In genomic region chr7:48154792-48155413, GRCh38 we compare ENCODE assay signal across 8 cellular contexts. TPM values are rescaled to one million over a fixed set of nuclear protein-coding genes. Genes with fewer than 3 reads are reported as not detected.
DNase-seq lines count a peak whose midpoint lies in the region; ATAC-seq, FAIRE-seq and TF ChIP-seq lines count a peak whose summit lies in the region.

No MANE protein-coding gene starts in this region.

- ATAC-seq in RWPE2 (ENCODE audit: low read depth) (peak; percentile 91), natural killer cell (peak; percentile 56 to 78 (median 58)), gastroesophageal sphincter (no peak)

- peaks cover 21% of the 10 kb centered on the region for H3K27me3 Mint-ChIP-seq in activated T-cell treated with anti-CD3 and anti-CD28 coated beads, Interleukin-2, amount 50 U/mL, for 24 hours
- peaks cover 16 to 22% of the 10 kb centered on the region in 2 donors for H3K27me3 Mint-ChIP-seq in natural killer cell (ENCODE audit: low read depth in 2 of 2)

- no peak overlapping the region for H3K27ac ChIP-seq in RWPE2 (ENCODE audit: poor library complexity, severe bottlenecking)
- H3K27ac ChIP-seq in gastroesophageal sphincter = no peak overlapping the region

- TF ChIP-seq POLR2A in gastroesophageal sphincter (IDR thresholded peaks at IDR 0.05) = no peak

- intact Hi-C loops in natural killer cell (cut with micrococcal nuclease) = loop anchor here (1.0 to 2.0 kb wide), 2 partner anchors 44 to 210 kb away; no protein-coding TSS in a partner anchor

- H3K4me3 ChIP-seq in HFF-Myc (replicated peaks; ENCODE audit: low read depth, low read length) (no peak overlapping the region), RWPE2 (ENCODE audit: severe bottlenecking) (no peak overlapping the region), gastroesophageal sphincter (no peak overlapping the region)

- TF ChIP-seq CTCF in HFF-Myc (IDR thresholded peaks at IDR 0.05; ENCODE audit: low read depth, low read length, missing control alignments) (peak; percentile 72), RWPE2 (IDR thresholded peaks at IDR 0.05; ENCODE audit: poor library complexity, severe bottlenecking) (peak; percentile 87), natural killer cell (IDR thresholded peaks at IDR 0.05) (peak; percentile 69), gastroesophageal sphincter (IDR thresholded peaks at IDR 0.05) (peak in 2 of 4 experiments; percentile 4 to 41)

- 56 to 84% methylated on average over 3 to 7 of the region's 8 CpGs for WGBS in gastroesophageal sphincter (ENCODE audit: low coverage in 1 of 2), 2 donors

- DNase-seq in activated T-cell treated with anti-CD3 and anti-CD28 coated beads for 24 hours (ENCODE audit: low read depth) (peak; percentile 4), HFF-Myc (ENCODE audit: extremely low read depth, low read depth) (no peak), RWPE2 (ENCODE audit: low spot score) (no peak), natural killer cell (peak; percentile 21), frontal cortex (ENCODE audit: low spot score in 2 of 2) (no peak)
- DNase-seq in activated T-cell treated with anti-CD3 and anti-CD28 coated beads, Interleukin-2, amount 50 U/mL, for 24 hours = no peak
- DNase-seq in central memory CD4-positive, alpha-beta T cell = peak; percentile 24

- H3K27me3 ChIP-seq in RWPE2 (ENCODE audit: insufficient read depth, poor library complexity, severe bottlenecking) (no peaks in the 10 kb centered on the region), gastroesophageal sphincter (no peaks in the 10 kb centered on the region)

- no peaks in the 10 kb centered on the region for H3K4me1 Mint-ChIP-seq in activated T-cell treated with anti-CD3 and anti-CD28 coated beads, Interleukin-2, amount 50 U/mL, for 24 hours (ENCODE audit: low read depth)
- no peaks in the 10 kb centered on the region for H3K4me1 Mint-ChIP-seq in natural killer cell

- no peaks in the 10 kb centered on the region for H3K36me3 Mint-ChIP-seq in activated T-cell treated with anti-CD3 and anti-CD28 coated beads, Interleukin-2, amount 50 U/mL, for 24 hours (ENCODE audit: low read depth)
- no peaks in the 10 kb centered on the region for H3K36me3 Mint-ChIP-seq in natural killer cell

- no peak overlapping the region for H3K27ac Mint-ChIP-seq in activated T-cell treated with anti-CD3 and anti-CD28 coated beads, Interleukin-2, amount 50 U/mL, for 24 hours
- H3K27ac Mint-ChIP-seq in natural killer cell = no peak overlapping the region

- H3K36me3 ChIP-seq in RWPE2 (ENCODE audit: low read depth) (no peaks in the 10 kb centered on the region), gastroesophageal sphincter (no peaks in the 10 kb centered on the region)

- H3K4me3 Mint-ChIP-seq in activated T-cell treated with anti-CD3 and anti-CD28 coated beads, Interleukin-2, amount 50 U/mL, for 24 hours = no peak overlapping the region
- H3K4me3 Mint-ChIP-seq in natural killer cell = no peak overlapping the region

- no peak for FAIRE-seq in frontal cortex (lab: Jason Lieb, UNC)

- no peak for TF ChIP-seq EP300 in gastroesophageal sphincter (IDR thresholded peaks at IDR 0.05)

- H3K9me3 ChIP-seq in RWPE2 (ENCODE audit: severe bottlenecking) = no peaks in the 10 kb centered on the region
- H3K9me3 ChIP-seq in gastroesophageal sphincter = peaks cover 0 to 9% (median 0%) of the 10 kb centered on the region in 3 donors

- peaks cover 3% of the 10 kb centered on the region for H3K9me3 Mint-ChIP-seq in activated T-cell treated with anti-CD3 and anti-CD28 coated beads, Interleukin-2, amount 50 U/mL, for 24 hours
- no peaks in the 10 kb centered on the region for H3K9me3 Mint-ChIP-seq in natural killer cell

- H3K4me1 ChIP-seq in RWPE2 (ENCODE audit: insufficient read depth, poor library complexity, severe bottlenecking) = no peaks in the 10 kb centered on the region
- H3K4me1 ChIP-seq in gastroesophageal sphincter = no peaks in the 10 kb centered on the region

RNA-seq across cellular contexts. Expression of gene ABCA13, which starts 16.4 kb away (rescaled TPM):
- total RNA-seq in natural killer cell = under 1 TPM in 2 of 3 donors, not detected in 1; 0.05 to 0.09 TPM
- total RNA-seq in frontal cortex = under 0.01 TPM
- under 1 TPM in 3 of 4 donors, not detected in 1; under 0.01 to 0.54 (median 0.04) TPM for total RNA-seq in gastroesophageal sphincter

Comparison
In these comparisons a context has a peak if more than half of its experiments do, and no peak if none do; other contexts are left out.
1. DNase-seq: peak in activated T-cell treated with anti-CD3 and anti-CD28 coated beads for 24 hours (single experiment), central memory CD4-positive, alpha-beta T cell (single experiment) and natural killer cell (single experiment); none in activated T-cell treated with anti-CD3 and anti-CD28 coated beads, Interleukin-2, amount 50 U/mL, for 24 hours (single experiment), HFF-Myc (single experiment), RWPE2 (single experiment) and frontal cortex (0 of 2).